8 cellular contexts compared by ENCODE assay signal in genomic region chr19:57350877-57351805, GRCh38. TPM values are rescaled to one million over a fixed set of nuclear protein-coding genes. Genes with fewer than 3 reads are reported as not detected.
DNase-seq lines count a peak whose midpoint lies in the region; ATAC-seq, FAIRE-seq and TF ChIP-seq lines count a peak whose summit lies in the region.

ZNF304 (plus strand) TSS chr19:57351271; CDS start chr19:57351665, 394 bp downstream.

- no peaks in the 10 kb centered on the region for H3K27me3 ChIP-seq in BLaER1

- peak; percentile 86 for DNase-seq in GM19239 (ENCODE audit: insufficient read length, low spot score)
- peak; percentile 82 for DNase-seq in NCI-H524 treated with DMSO at 0.1 percent for 48 hours (lab: John Stamatoyannopoulos, UW)
- DNase-seq in activated CD4-positive, alpha-beta T cell treated with anti-CD3 and anti-CD28 coated beads, Interleukin-2, amount 50 U/mL, for 48 hours: peak; percentile 82 to 87
- peak; percentile 92 for DNase-seq in ecto neural progenitor cell (ENCODE audit: low spot score)
- peak; percentile 93 to 97 for DNase-seq in lower leg skin (ENCODE audit: low spot score in 2 of 2)
- DNase-seq in stimulated activated CD4-positive, alpha-beta T cell treated with anti-CD3 and anti-CD28 coated beads, Interleukin-4, amount 100 ng/mL, for 4 hours: peak; percentile 72 to 86

- H3K27ac ChIP-seq in BLaER1: peak within 1 kb of the TSS; percentile 75

- H3K4me2 ChIP-seq in BLaER1: peak within 1 kb of the TSS; percentile 97

- 1% methylated on average over 52 to 54 of the region's 57 CpGs for WGBS in lower leg skin, 2 donors

- H3K4me1 ChIP-seq in BLaER1: peaks cover 26% of the 10 kb centered on the region

- H3K36me3 ChIP-seq in BLaER1: peaks cover 36% of the 10 kb centered on the region

- no peak for TF ChIP-seq CTCF in lower leg skin (IDR thresholded peaks at IDR 0.05)

- H4K20me1 ChIP-seq in BLaER1: peaks cover 43% of the 10 kb centered on the region

- H3K9me3 ChIP-seq in BLaER1: no peaks in the 10 kb centered on the region

- peak within 1 kb of the TSS; percentile 93 for H3K4me3 ChIP-seq in BLaER1
- H3K4me3 ChIP-seq in lower leg skin (ENCODE audit: low read depth, poor library complexity, severe bottlenecking): peak within 1 kb of the TSS; percentile 89

- intact Hi-C loops in lower leg skin (cut with DNase I; ENCODE audit: low total_unique reads): no loop called here

- peak; percentile 98 for ATAC-seq in HG03442 (IDR thresholded peaks at IDR 0.05; ENCODE audit: unreplicated experiment)

- TF ChIP-seq POLR2A in lower leg skin (IDR thresholded peaks at IDR 0.05): no peak

- H3K9ac ChIP-seq in BLaER1: peak within 1 kb of the TSS; percentile 92

- FAIRE-seq in GM19239 (lab: Jason Lieb, UNC): peak; percentile 98

RNA-seq across cellular contexts. Expression of gene ZNF304, which starts in this region (rescaled TPM):
- total RNA-seq in lower leg skin: 10 to 100 TPM in 1 of 4 donors, 1 to 10 TPM in 3; 8.3 to 11.8 (median 8.9) TPM

Comparison
In these comparisons a context has a peak if more than half of its experiments do, and no peak if none do; other contexts are left out.
1. Peak in every context shown above with its lines: DNase-seq, ATAC-seq, H3K4me3 ChIP-seq and H3K27ac ChIP-seq.